9 cellular contexts compared by ENCODE assay signal in genomic region chr10:12350167-12350872, GRCh38. TPM values are rescaled to one million over a fixed set of nuclear protein-coding genes. Genes with fewer than 3 reads are reported as not detected.
DNase-seq lines count a peak whose midpoint lies in the region; FAIRE-seq and TF ChIP-seq lines count a peak whose summit lies in the region.
"Had no signal": no experiment of that assay in that cellular context is flagged by ENCODE, and none has a peak within 500 bp of the region (broad histone marks: within the 10 kb centered on the region; RNA-seq: fewer than 3 reads in every experiment).

No MANE protein-coding gene starts in this region.

- TF ChIP-seq CTCF in bronchial epithelial cell (IDR thresholded peaks at IDR 0.05; ENCODE audit: insufficient read depth, low read length, severe bottlenecking) (no peak), smooth muscle cell (IDR thresholded peaks at IDR 0.05; ENCODE audit: borderline replicate concordance, insufficient read depth, poor library complexity, severe bottlenecking) (no peak)

- H3K27me3 ChIP-seq in HUES6 (ENCODE audit: control insufficient read depth, insufficient read depth, low read length) (peaks cover 46% of the 10 kb centered on the region), bronchial epithelial cell (ENCODE audit: control insufficient read depth, insufficient read depth, low read length) (peaks cover 4% of the 10 kb centered on the region), smooth muscle cell (ENCODE audit: low read depth) (peaks cover 66% of the 10 kb centered on the region)

- H3K27ac ChIP-seq in HUES6 (ENCODE audit: low read depth, low read length) = no peak overlapping the region
- no peak overlapping the region for H3K27ac ChIP-seq in smooth muscle cell (ENCODE audit: low read depth)

- peak; percentile 23 for FAIRE-seq in bronchial epithelial cell (lab: Jason Lieb, UNC)
- FAIRE-seq: G401.6 had no signal

- H3K4me3 ChIP-seq in HUES6 (ENCODE audit: low read depth, low read length) = peak overlapping the region; percentile 93
- H3K4me3 ChIP-seq in bronchial epithelial cell (ENCODE audit: low read depth, low read length) = peak overlapping the region; percentile 68
- H3K4me3 ChIP-seq in smooth muscle cell = peak overlapping the region; percentile 69

- no peaks in the 10 kb centered on the region for H3F3A ChIP-seq in smooth muscle cell (ENCODE audit: low read depth)

- H3K36me3 ChIP-seq in HUES6 (ENCODE audit: control insufficient read depth, insufficient read depth, low read length) = no peaks in the 10 kb centered on the region
- H3K36me3 ChIP-seq in bronchial epithelial cell (ENCODE audit: control insufficient read depth, insufficient read depth, low read length) = no peaks in the 10 kb centered on the region
- no peaks in the 10 kb centered on the region for H3K36me3 ChIP-seq in smooth muscle cell (ENCODE audit: low read depth)

- H3K9me3 ChIP-seq in HUES6 (ENCODE audit: control insufficient read depth, insufficient read depth, low read depth, low read length) (no peaks in the 10 kb centered on the region), smooth muscle cell (replicated peaks; ENCODE audit: low read depth) (no peaks in the 10 kb centered on the region)

- 2% methylated on average over 47 of the region's 47 CpGs for WGBS in smooth muscle cell (ENCODE audit: low lambda C conversion rate)

- H4K20me1 ChIP-seq in smooth muscle cell (ENCODE audit: low read depth) = no peaks in the 10 kb centered on the region

- no peaks in the 10 kb centered on the region for H3K79me2 ChIP-seq in smooth muscle cell (ENCODE audit: low read depth)

- DNase-seq in NCI-H2107 treated with DMSO at 0.1 percent for 48 hours (lab: John Stamatoyannopoulos, UW; ENCODE audit: unreplicated experiment) (peak; percentile 15), NCI-H2107 (lab: John Stamatoyannopoulos, UW) (no peak), UCSD-AML1 (lab: John Stamatoyannopoulos, UW; ENCODE audit: unreplicated experiment) (peak; percentile 48), bronchial epithelial cell (ENCODE audit: low read depth) (peak; percentile 29), iris pigment epithelial cell (ENCODE audit: low read depth) (peak; percentile 33), smooth muscle cell (lab: John Stamatoyannopoulos, UW; ENCODE audit: unreplicated experiment) (peak; percentile 4), DMS153 (lab: John Stamatoyannopoulos, UW) (no peak)

- peak overlapping the region; percentile 100 for H3K4me2 ChIP-seq in smooth muscle cell

- H3K4me1 ChIP-seq in HUES6 (ENCODE audit: control insufficient read depth, insufficient read depth, low read length) (peaks cover 23% of the 10 kb centered on the region), smooth muscle cell (ENCODE audit: low read depth) (peaks cover 4% of the 10 kb centered on the region)

- H3K9ac ChIP-seq in HUES6 (ENCODE audit: low read length) (peak overlapping the region; percentile 53), smooth muscle cell (ENCODE audit: low read depth) (peak overlapping the region; percentile 5)

- H2AFZ ChIP-seq in smooth muscle cell (ENCODE audit: low read depth) = peak overlapping the region; percentile 72

RNA-seq across cellular contexts. Expression of gene CAMK1D, which starts 1.0 kb away (rescaled TPM):
- total RNA-seq in bronchial epithelial cell (1.8 and 7.6 TPM in 2 replicates), smooth muscle cell (1.6 and 1.9 TPM in 2 replicates)
- polyA plus RNA-seq in smooth muscle cell = 2.3 and 3.7 TPM in 2 replicates

Comparison
In these comparisons a context has a peak if more than half of its experiments do, and no peak if none do; other contexts are left out.
1. DNase-seq: peak in NCI-H2107 treated with DMSO at 0.1 percent for 48 hours (single experiment), UCSD-AML1 (single experiment), bronchial epithelial cell (single experiment), iris pigment epithelial cell (single experiment) and smooth muscle cell (single experiment); none in NCI-H2107 (single experiment) and DMS153 (single experiment).
2. Peak in every context shown above with its lines, with median percentiles within 50 percentile points of each other: H3K4me3 ChIP-seq.